ENCODE assay signal across 8 cellular contexts in genomic region chr1:225428066-225428878, GRCh38. TPM values are rescaled to one million over a fixed set of nuclear protein-coding genes. Genes with fewer than 3 reads are reported as not detected.
DNase-seq lines count a peak whose midpoint lies in the region; ATAC-seq and TF ChIP-seq lines count a peak whose summit lies in the region.

No MANE protein-coding gene starts in this region.

- peak overlapping the region; percentile 99 for H3K9ac ChIP-seq in DND-41 (ENCODE audit: low read depth, low read length)
- H3K9ac ChIP-seq in KMS-11: peak overlapping the region; percentile 89

- peaks cover 42% of the 10 kb centered on the region for H3K4me1 ChIP-seq in DND-41 (ENCODE audit: insufficient read depth, low read length)
- peaks cover 31% of the 10 kb centered on the region for H3K4me1 ChIP-seq in KMS-11 (ENCODE audit: low read depth, poor library complexity, severe bottlenecking)

- no peak for TF ChIP-seq CTCF in DND-41 (IDR thresholded peaks at IDR 0.05; ENCODE audit: borderline replicate concordance, extremely low read depth, low read length, poor library complexity, severe bottlenecking)
- TF ChIP-seq CTCF in KMS-11 (conservative IDR thresholded peaks at IDR 0.05; ENCODE audit: low read depth, low read length): no peak
- no peak for TF ChIP-seq CTCF in fibroblast of mammary gland (conservative IDR thresholded peaks at IDR 0.05; ENCODE audit: control insufficient read depth, insufficient read depth, low read depth, low read length)

- H3K4me1 Mint-ChIP-seq in activated T-helper 2 cell treated with anti-CD3 and anti-CD28 coated beads, Interferon-gamma antibody, Interleukin-2, Interleukin-4, amounts not matched to agents 10 μg/mL and 5 μg/mL and 100 μg/mL, durations not matched to agents 14 hours and 24 hours and 36 hours (ENCODE audit: low read depth): peaks cover 40% of the 10 kb centered on the region
- peaks cover 35 to 47% of the 10 kb centered on the region in 2 donors for H3K4me1 Mint-ChIP-seq in natural killer cell treated with Interleukin-12 subunit alpha and Interleukin-12 subunit beta and Interleukin-15 and Interleukin-18, amount 100 ng/mL, for 72 hours (ENCODE audit: low read depth in 2 of 2)

- H4K20me1 ChIP-seq in DND-41 (ENCODE audit: insufficient read depth, low read length) (peaks cover 40% of the 10 kb centered on the region), KMS-11 (ENCODE audit: insufficient read depth) (peaks cover 21% of the 10 kb centered on the region)

- no peaks in the 10 kb centered on the region for H3K9me3 Mint-ChIP-seq in activated T-helper 2 cell treated with anti-CD3 and anti-CD28 coated beads, Interferon-gamma antibody, Interleukin-2, Interleukin-4, amounts not matched to agents 10 μg/mL and 5 μg/mL and 100 μg/mL, durations not matched to agents 14 hours and 24 hours and 36 hours
- H3K9me3 Mint-ChIP-seq in natural killer cell treated with Interleukin-12 subunit alpha and Interleukin-12 subunit beta and Interleukin-15 and Interleukin-18, amount 100 ng/mL, for 72 hours: no peaks in the 10 kb centered on the region

- peak overlapping the region; percentile 100 for H3K27ac ChIP-seq in DND-41 (ENCODE audit: low read length)
- peak overlapping the region; percentile 88 for H3K27ac ChIP-seq in KMS-11

- H3K4me3 ChIP-seq in DND-41 (ENCODE audit: low read depth in 1 of 2, low read length in 2 of 2) (peak overlapping the region; percentile 88 to 94), KMS-11 (IDR thresholded peaks at IDR 0.05; ENCODE audit: insufficient read depth, low read depth, low read length) (peak overlapping the region; percentile 96), fibroblast of mammary gland (ENCODE audit: control insufficient read depth, low read depth, low read length) (peak overlapping the region; percentile 77)

- peak overlapping the region; percentile 84 for H3K4me2 ChIP-seq in DND-41 (ENCODE audit: insufficient read depth, low read length)
- peak overlapping the region; percentile 84 for H3K4me2 ChIP-seq in KMS-11

- intact Hi-C loops in activated T-helper 2 cell treated with anti-CD3 and anti-CD28 coated beads, Interferon-gamma antibody, Interleukin-2, Interleukin-4, amounts not matched to agents 10 μg/mL and 5 μg/mL and 100 μg/mL, durations not matched to agents 14 hours and 24 hours and 36 hours (cut with micrococcal nuclease): loop anchor here (1.0 to 10.0 kb wide), 8 partner anchors 17 to 1583 kb away; partner anchors contain the start of genes H3-3A, TP53BP2 and WDR26

- peaks cover 14% of the 10 kb centered on the region for H3K36me3 Mint-ChIP-seq in activated T-helper 2 cell treated with anti-CD3 and anti-CD28 coated beads, Interferon-gamma antibody, Interleukin-2, Interleukin-4, amounts not matched to agents 10 μg/mL and 5 μg/mL and 100 μg/mL, durations not matched to agents 14 hours and 24 hours and 36 hours (ENCODE audit: low read depth)
- H3K36me3 Mint-ChIP-seq in natural killer cell treated with Interleukin-12 subunit alpha and Interleukin-12 subunit beta and Interleukin-15 and Interleukin-18, amount 100 ng/mL, for 72 hours: no peaks in the 10 kb centered on the region

- H3K4me3 Mint-ChIP-seq in activated T-helper 2 cell treated with anti-CD3 and anti-CD28 coated beads, Interferon-gamma antibody, Interleukin-2, Interleukin-4, amounts not matched to agents 10 μg/mL and 5 μg/mL and 100 μg/mL, durations not matched to agents 14 hours and 24 hours and 36 hours (ENCODE audit: low read depth): peak overlapping the region; percentile 74
- H3K4me3 Mint-ChIP-seq in natural killer cell treated with Interleukin-12 subunit alpha and Interleukin-12 subunit beta and Interleukin-15 and Interleukin-18, amount 100 ng/mL, for 72 hours: peak overlapping the region; percentile 97

- DNase-seq in DND-41 (peak; percentile 95), RKO (ENCODE audit: low spot score) (peak; percentile 79), fibroblast of mammary gland (ENCODE audit: low read depth) (peak; percentile 93)
- DNase-seq in activated T-helper 2 cell treated with anti-CD3 and anti-CD28 coated beads, Interferon-gamma antibody, Interleukin-2, Interleukin-4, amounts not matched to agents 10 μg/mL and 5 μg/mL and 100 μg/mL, durations not matched to agents 14 hours and 24 hours and 36 hours (ENCODE audit: low spot score): peak; percentile 92
- DNase-seq in natural killer cell treated with Interleukin-12 subunit alpha and Interleukin-12 subunit beta and Interleukin-15 and Interleukin-18, amount 100 ng/mL, for 72 hours (ENCODE audit: low spot score): peak; percentile 95
- DNase-seq in stimulated activated naive CD4-positive, alpha-beta T cell treated with Interleukin-2 at 50 U/mL for 16 hours (lab: John Stamatoyannopoulos, UW): peak; percentile 87

- H3K27me3 Mint-ChIP-seq in activated T-helper 2 cell treated with anti-CD3 and anti-CD28 coated beads, Interferon-gamma antibody, Interleukin-2, Interleukin-4, amounts not matched to agents 10 μg/mL and 5 μg/mL and 100 μg/mL, durations not matched to agents 14 hours and 24 hours and 36 hours (ENCODE audit: low read depth): no peaks in the 10 kb centered on the region
- no peaks in the 10 kb centered on the region for H3K27me3 Mint-ChIP-seq in natural killer cell treated with Interleukin-12 subunit alpha and Interleukin-12 subunit beta and Interleukin-15 and Interleukin-18, amount 100 ng/mL, for 72 hours

- H3K27ac Mint-ChIP-seq in activated T-helper 2 cell treated with anti-CD3 and anti-CD28 coated beads, Interferon-gamma antibody, Interleukin-2, Interleukin-4, amounts not matched to agents 10 μg/mL and 5 μg/mL and 100 μg/mL, durations not matched to agents 14 hours and 24 hours and 36 hours: peak overlapping the region; percentile 94
- H3K27ac Mint-ChIP-seq in natural killer cell treated with Interleukin-12 subunit alpha and Interleukin-12 subunit beta and Interleukin-15 and Interleukin-18, amount 100 ng/mL, for 72 hours: peak overlapping the region; percentile 67 to 76

- H2AFZ ChIP-seq in DND-41 (ENCODE audit: low read depth, low read length): peak overlapping the region; percentile 90
- H2AFZ ChIP-seq in KMS-11 (ENCODE audit: low read depth): peak overlapping the region; percentile 79

- no peaks in the 10 kb centered on the region for H3K9me3 ChIP-seq in DND-41 (ENCODE audit: insufficient read depth, low read length, severe bottlenecking)

- H3K79me2 ChIP-seq in DND-41 (ENCODE audit: insufficient read depth, low read length) (peaks cover 51% of the 10 kb centered on the region), KMS-11 (ENCODE audit: insufficient read depth, low read depth) (peaks cover 45% of the 10 kb centered on the region)

- peak; percentile 85 for ATAC-seq in DND-41 (ENCODE audit: insufficient read depth, low read depth)
- ATAC-seq in GM21786 (IDR thresholded peaks at IDR 0.05; ENCODE audit: unreplicated experiment): peak; percentile 89
- ATAC-seq in natural killer cell treated with Interleukin-12 subunit alpha and Interleukin-12 subunit beta and Interleukin-15 and Interleukin-18, amount 100 ng/mL, for 72 hours: peak; percentile 98

- H3K27me3 ChIP-seq in DND-41 (ENCODE audit: insufficient read depth, low read length, poor library complexity): no peaks in the 10 kb centered on the region
- H3K27me3 ChIP-seq in KMS-11 (ENCODE audit: insufficient read depth, low read depth): no peaks in the 10 kb centered on the region

- H3K36me3 ChIP-seq in DND-41 (ENCODE audit: insufficient read depth, low read length) (peaks cover 22% of the 10 kb centered on the region), KMS-11 (ENCODE audit: insufficient read depth) (no peaks in the 10 kb centered on the region)

RNA-seq across cellular contexts. Expression of gene LBR, which starts 0.4 kb away (rescaled TPM):
- 187 and 191 TPM in 2 replicates for total RNA-seq in activated T-helper 2 cell treated with anti-CD3 and anti-CD28 coated beads, Interferon-gamma antibody, Interleukin-2, Interleukin-4, amounts not matched to agents 10 μg/mL and 5 μg/mL and 100 μg/mL, durations not matched to agents 14 hours and 24 hours and 36 hours
- 100 to 1,000 TPM; 127 to 173 TPM for total RNA-seq in natural killer cell treated with Interleukin-12 subunit alpha and Interleukin-12 subunit beta and Interleukin-15 and Interleukin-18, amount 100 ng/mL, for 72 hours

Comparison
In these comparisons a context has a peak if more than half of its experiments do, and no peak if none do; other contexts are left out.
1. Peak in every context shown above with its lines: DNase-seq, ATAC-seq, H3K4me3 ChIP-seq and H3K27ac ChIP-seq.